Comparison of ENCODE assay signal across 27 cellular contexts in the genomic region with DNA sequence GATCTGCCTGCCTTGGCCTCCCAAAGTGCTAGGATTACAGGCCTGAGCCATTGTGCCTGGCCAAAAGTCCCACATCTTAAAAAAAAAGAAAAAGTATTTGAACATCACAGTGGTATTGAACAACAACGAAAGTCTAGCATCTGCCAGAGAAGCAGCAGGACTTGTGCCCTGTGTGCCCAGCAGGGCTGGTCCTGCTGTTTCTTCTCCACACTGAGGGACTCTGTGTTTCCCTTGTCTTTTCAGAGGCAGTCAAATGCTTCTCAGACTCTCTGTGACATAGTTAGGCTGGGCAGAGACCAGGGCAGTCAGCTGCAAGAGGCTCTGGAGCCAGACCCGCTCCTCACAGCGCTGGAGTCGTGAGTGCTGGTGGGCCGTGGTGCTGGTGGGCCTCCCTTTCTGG. TPM values are rescaled to one million over a fixed set of nuclear protein-coding genes. Genes with fewer than 3 reads are reported as not detected.
DNase-seq lines count a peak whose midpoint lies in the region; ATAC-seq and TF ChIP-seq lines count a peak whose summit lies in the region.
"Had no signal": no experiment of that assay in that cellular context is flagged by ENCODE, and none has a peak within 500 bp of the region (broad histone marks: within the 10 kb centered on the region; RNA-seq: fewer than 3 reads in every experiment).

No MANE protein-coding gene starts in this region.

- no peaks in the 10 kb centered on the region for H3K9me3 ChIP-seq in T-helper 17 cell (ENCODE audit: control insufficient read depth, low read length, poor library complexity, severe bottlenecking)
- H3K9me3 ChIP-seq: BLaER1 treated with 17β-estradiol and CSF1 and Interleukin-3, amounts not matched to agents 10 nM and 100 nM had no signal

- H3K27me3 Mint-ChIP-seq in T-helper 17 cell: no peaks in the 10 kb centered on the region
- no peaks in the 10 kb centered on the region for H3K27me3 Mint-ChIP-seq in dendritic cell treated with granulocyte-macrophage colony-stimulating factor and Interleukin-4, amounts not matched to agents 40 ng/mL and 50 ng/mL, for 4 days
- H3K27me3 Mint-ChIP-seq in activated CD4-positive, alpha-beta T cell treated with anti-CD3 and anti-CD28 coated beads, Interleukin-2, amount 10 ng/mL, durations not matched to agents 7 days and 5 days: no peaks in the 10 kb centered on the region
- H3K27me3 Mint-ChIP-seq in activated naive CD4-positive, alpha-beta T cell treated with anti-CD3 and anti-CD28 coated beads for 36 hours (ENCODE audit: low read depth): no peaks in the 10 kb centered on the region
- H3K27me3 Mint-ChIP-seq: CD4-positive, alpha-beta T cell had no signal

- TF ChIP-seq POLR2A in lower leg skin (IDR thresholded peaks at IDR 0.05): no peak

- DNase-seq in T-helper 17 cell (no peak), midbrain (lab: John Stamatoyannopoulos, UW) (peak; percentile 49), superior temporal gyrus (ENCODE audit: extremely low spot score) (peak; percentile 65), lower leg skin (ENCODE audit: low spot score in 2 of 2) (no peak)
- no peak for DNase-seq in activated CD4-positive, alpha-beta T cell treated with anti-CD3 and anti-CD28 coated beads, Interleukin-2, amount 10 ng/mL, durations not matched to agents 7 days and 5 days
- no peak for DNase-seq in activated naive CD4-positive, alpha-beta T cell treated with anti-CD3 and anti-CD28 coated beads for 36 hours
- DNase-seq: CD4-positive, alpha-beta T cell; DMS53; GM23248; H7; HFFc6; Karpas-422; MV-4-11; NCI-H1105; NCI-H1436 treated with DMSO at 0.1 percent for 48 hours; NCI-H1930; NCI-H2107; NCI-H446; NCI-H524 treated with DMSO at 0.1 percent for 48 hours; NCI-H82; NK-92 treated with Interleukin-12 subunit alpha and Interleukin-12 subunit beta, amount 100 ng/mL, for 24 hours; SIG-M5 had no signal

- CTCF ChIA-PET in activated CD4-positive, alpha-beta T cell treated with anti-CD3 and anti-CD28 coated beads, Interleukin-2, amount 10 ng/mL, durations not matched to agents 7 days and 5 days (lab: Charles Lee): no interaction called here
- CTCF ChIA-PET in activated naive CD4-positive, alpha-beta T cell treated with anti-CD3 and anti-CD28 coated beads for 36 hours (lab: Charles Lee): interaction anchor here (0.6 kb wide), 1 partner anchor 142 kb away, joined by 3 read pairs; no protein-coding TSS in a partner anchor

- H3K4me3 ChIP-seq in lower leg skin (ENCODE audit: low read depth, poor library complexity, severe bottlenecking): no peak overlapping the region
- H3K4me3 ChIP-seq: BLaER1 treated with 17β-estradiol and CSF1 and Interleukin-3, amounts not matched to agents 10 nM and 100 nM; GM23248; SK-N-MC had no signal

- H3K36me3 Mint-ChIP-seq in T-helper 17 cell (ENCODE audit: low read depth): peaks cover 7% of the 10 kb centered on the region
- peaks cover 98% of the 10 kb centered on the region for H3K36me3 Mint-ChIP-seq in dendritic cell treated with granulocyte-macrophage colony-stimulating factor and Interleukin-4, amounts not matched to agents 40 ng/mL and 50 ng/mL, for 4 days (ENCODE audit: low read depth)
- peaks cover 27% of the 10 kb centered on the region for H3K36me3 Mint-ChIP-seq in activated CD4-positive, alpha-beta T cell treated with anti-CD3 and anti-CD28 coated beads, Interleukin-2, amount 10 ng/mL, durations not matched to agents 7 days and 5 days (ENCODE audit: low read depth)
- H3K36me3 Mint-ChIP-seq in activated naive CD4-positive, alpha-beta T cell treated with anti-CD3 and anti-CD28 coated beads for 36 hours (ENCODE audit: low read depth): peaks cover 10% of the 10 kb centered on the region

- TF ChIP-seq CTCF in lower leg skin (IDR thresholded peaks at IDR 0.05): no peak

- 92 to 94% methylated on average over 3 to 5 of the region's 5 CpGs for WGBS in lower leg skin, 2 donors

- H3K9me3 Mint-ChIP-seq in dendritic cell treated with granulocyte-macrophage colony-stimulating factor and Interleukin-4, amounts not matched to agents 40 ng/mL and 50 ng/mL, for 4 days: no peaks in the 10 kb centered on the region
- no peaks in the 10 kb centered on the region for H3K9me3 Mint-ChIP-seq in activated CD4-positive, alpha-beta T cell treated with anti-CD3 and anti-CD28 coated beads, Interleukin-2, amount 10 ng/mL, durations not matched to agents 7 days and 5 days
- H3K9me3 Mint-ChIP-seq in activated naive CD4-positive, alpha-beta T cell treated with anti-CD3 and anti-CD28 coated beads for 36 hours: no peaks in the 10 kb centered on the region
- H3K9me3 Mint-ChIP-seq: CD4-positive, alpha-beta T cell; HFFc6 had no signal

- H3K4me1 Mint-ChIP-seq in T-helper 17 cell: no peaks in the 10 kb centered on the region
- peaks cover 31% of the 10 kb centered on the region for H3K4me1 Mint-ChIP-seq in dendritic cell treated with granulocyte-macrophage colony-stimulating factor and Interleukin-4, amounts not matched to agents 40 ng/mL and 50 ng/mL, for 4 days (ENCODE audit: low read depth)
- H3K4me1 Mint-ChIP-seq in activated CD4-positive, alpha-beta T cell treated with anti-CD3 and anti-CD28 coated beads, Interleukin-2, amount 10 ng/mL, durations not matched to agents 7 days and 5 days: no peaks in the 10 kb centered on the region
- no peaks in the 10 kb centered on the region for H3K4me1 Mint-ChIP-seq in activated naive CD4-positive, alpha-beta T cell treated with anti-CD3 and anti-CD28 coated beads for 36 hours (ENCODE audit: low read depth)

- no peak for ATAC-seq in T-helper 17 cell
- ATAC-seq: HepG2, Panc1 had no signal

- no peak overlapping the region for H3K4me3 Mint-ChIP-seq in T-helper 17 cell
- no peak overlapping the region for H3K4me3 Mint-ChIP-seq in dendritic cell treated with granulocyte-macrophage colony-stimulating factor and Interleukin-4, amounts not matched to agents 40 ng/mL and 50 ng/mL, for 4 days
- H3K4me3 Mint-ChIP-seq in activated CD4-positive, alpha-beta T cell treated with anti-CD3 and anti-CD28 coated beads, Interleukin-2, amount 10 ng/mL, durations not matched to agents 7 days and 5 days: no peak overlapping the region
- H3K4me3 Mint-ChIP-seq in activated naive CD4-positive, alpha-beta T cell treated with anti-CD3 and anti-CD28 coated beads for 36 hours: no peak overlapping the region
- H3K4me3 Mint-ChIP-seq: CD4-positive, alpha-beta T cell; HFFc6 had no signal

- intact Hi-C loops in dendritic cell treated with granulocyte-macrophage colony-stimulating factor and Interleukin-4, amounts not matched to agents 40 ng/mL and 50 ng/mL, for 4 days (cut with micrococcal nuclease): no loop called here
- intact Hi-C loops in activated naive CD4-positive, alpha-beta T cell treated with anti-CD3 and anti-CD28 coated beads for 36 hours (cut with micrococcal nuclease): no loop called here
- intact Hi-C loops in lower leg skin (cut with DNase I; ENCODE audit: low total_unique reads): no loop called here

- POLR2A ChIA-PET in activated CD4-positive, alpha-beta T cell treated with anti-CD3 and anti-CD28 coated beads, Interleukin-2, amount 10 ng/mL, durations not matched to agents 7 days and 5 days (lab: Charles Lee): no interaction called here

- H3K27ac Mint-ChIP-seq in T-helper 17 cell: peak overlapping the region; percentile 43
- peak overlapping the region; percentile 92 for H3K27ac Mint-ChIP-seq in dendritic cell treated with granulocyte-macrophage colony-stimulating factor and Interleukin-4, amounts not matched to agents 40 ng/mL and 50 ng/mL, for 4 days
- H3K27ac Mint-ChIP-seq in activated CD4-positive, alpha-beta T cell treated with anti-CD3 and anti-CD28 coated beads, Interleukin-2, amount 10 ng/mL, durations not matched to agents 7 days and 5 days: no peak overlapping the region
- H3K27ac Mint-ChIP-seq in activated naive CD4-positive, alpha-beta T cell treated with anti-CD3 and anti-CD28 coated beads for 36 hours: no peak overlapping the region
- H3K27ac Mint-ChIP-seq: CD4-positive, alpha-beta T cell; HFFc6 had no signal

RNA-seq across cellular contexts. Expression of gene SBF1, which starts 56.2 kb away (rescaled TPM):
- total RNA-seq in T-helper 17 cell: 100 to 1,000 TPM; 202 to 217 TPM
- 100 to 1,000 TPM; 211 to 224 TPM for total RNA-seq in activated CD4-positive, alpha-beta T cell treated with anti-CD3 and anti-CD28 coated beads, Interleukin-2, amount 10 ng/mL, durations not matched to agents 7 days and 5 days
- total RNA-seq in activated naive CD4-positive, alpha-beta T cell treated with anti-CD3 and anti-CD28 coated beads for 36 hours: 100 to 1,000 TPM; 100 TPM
- 100 to 1,000 TPM in 2 of 4 donors, 10 to 100 TPM in 2; 70.8 to 123 (median 87.2) TPM for total RNA-seq in lower leg skin

Comparison
In these comparisons a context has a peak if more than half of its experiments do, and no peak if none do; other contexts are left out.
1. DNase-seq: peak in midbrain (single experiment) and superior temporal gyrus (single experiment); none in T-helper 17 cell (0 of 3), activated CD4-positive, alpha-beta T cell treated with anti-CD3 and anti-CD28 coated beads, Interleukin-2, amount 10 ng/mL, durations not matched to agents 7 days and 5 days (single experiment), activated naive CD4-positive, alpha-beta T cell treated with anti-CD3 and anti-CD28 coated beads for 36 hours (single experiment) and lower leg skin (0 of 2).
2. H3K27ac Mint-ChIP-seq: peak in T-helper 17 cell (single experiment) and dendritic cell treated with granulocyte-macrophage colony-stimulating factor and Interleukin-4, amounts not matched to agents 40 ng/mL and 50 ng/mL, for 4 days (single experiment); none in activated CD4-positive, alpha-beta T cell treated with anti-CD3 and anti-CD28 coated beads, Interleukin-2, amount 10 ng/mL, durations not matched to agents 7 days and 5 days (single experiment) and activated naive CD4-positive, alpha-beta T cell treated with anti-CD3 and anti-CD28 coated beads for 36 hours (single experiment).